Comparison of ENCODE assay signal across 8 cellular contexts in the genomic region with DNA sequence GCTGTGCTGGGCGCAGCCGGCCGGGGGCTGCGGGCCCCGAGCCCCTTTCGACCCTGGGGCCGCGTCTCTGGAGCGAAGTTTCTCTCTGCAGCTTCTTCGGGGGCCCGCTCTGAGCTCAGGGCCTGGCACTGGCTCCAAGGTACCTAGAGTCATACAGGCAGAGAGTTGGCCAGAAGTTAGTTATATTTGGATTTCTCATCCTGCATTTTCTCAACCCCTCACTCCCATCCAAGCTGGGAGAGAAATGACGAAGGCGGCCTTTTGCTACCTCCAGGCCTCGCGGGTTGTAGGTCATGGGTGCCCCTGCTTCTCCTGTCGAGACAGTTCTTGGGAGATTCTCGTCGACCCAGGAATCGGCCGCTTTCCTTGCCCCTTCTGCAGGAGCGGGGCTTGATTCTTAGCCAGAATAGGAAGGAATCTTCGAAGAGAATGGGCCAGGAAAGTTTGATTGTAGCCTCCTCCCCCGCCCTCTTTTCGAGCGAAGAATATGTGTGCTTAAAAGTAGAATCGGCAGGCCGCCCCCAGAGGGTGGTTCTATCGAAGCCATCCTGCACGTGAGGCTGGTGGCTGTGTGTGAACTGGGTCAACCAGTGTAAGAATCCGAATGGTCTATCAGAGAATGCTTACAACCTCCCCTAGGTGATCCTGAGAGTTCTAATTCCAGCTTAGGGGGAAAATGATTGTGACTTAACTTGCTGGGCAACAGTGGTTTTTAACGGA. TPM values are rescaled to one million over a fixed set of nuclear protein-coding genes. Genes with fewer than 3 reads are reported as not detected.
DNase-seq lines count a peak whose midpoint lies in the region; ATAC-seq lines count a peak whose summit lies in the region.

No MANE protein-coding gene starts in this region.

- H3K27me3 ChIP-seq in CD4-positive, CD25-positive, alpha-beta regulatory T cell (ENCODE audit: control insufficient read depth, insufficient read depth, low read length), result no peaks in the 10 kb centered on the region
- H3K27me3 ChIP-seq in MG63 (no peaks in the 10 kb centered on the region), iPS-15b (ENCODE audit: control insufficient read depth, insufficient read depth, low read length) (no peaks in the 10 kb centered on the region)

- peak overlapping the region; percentile 83 to 96 (median 90) for H3K4me3 Mint-ChIP-seq in CD4-positive, CD25-positive, alpha-beta regulatory T cell
- peak overlapping the region; percentile 92 for H3K4me3 Mint-ChIP-seq in activated naive CD4-positive, alpha-beta T cell treated with anti-CD3 and anti-CD28 coated beads, Interleukin-2, amount 50 U/mL, for 24 hours

- H3K27me3 Mint-ChIP-seq in CD4-positive, CD25-positive, alpha-beta regulatory T cell, result peaks cover 7% of the 10 kb centered on the region
- H3K27me3 Mint-ChIP-seq in activated naive CD4-positive, alpha-beta T cell treated with anti-CD3 and anti-CD28 coated beads, Interleukin-2, amount 50 U/mL, for 24 hours, result no peaks in the 10 kb centered on the region

- no peaks in the 10 kb centered on the region for H3K36me3 ChIP-seq in CD4-positive, CD25-positive, alpha-beta regulatory T cell (ENCODE audit: control insufficient read depth, insufficient read depth, low read length)
- H3K36me3 ChIP-seq in MG63, result peaks cover 18% of the 10 kb centered on the region
- no peaks in the 10 kb centered on the region for H3K36me3 ChIP-seq in iPS-15b (ENCODE audit: control insufficient read depth, insufficient read depth, low read length)

- H3K4me1 ChIP-seq in CD4-positive, CD25-positive, alpha-beta regulatory T cell (ENCODE audit: control insufficient read depth, insufficient read depth, low read length, poor library complexity, severe bottlenecking), result peaks cover 26% of the 10 kb centered on the region
- peaks cover 23% of the 10 kb centered on the region for H3K4me1 ChIP-seq in iPS-15b (ENCODE audit: control insufficient read depth, insufficient read depth, low read length)

- H3K9ac ChIP-seq in iPS-15b (ENCODE audit: low read depth, low read length), result peak overlapping the region; percentile 80

- H3K36me3 Mint-ChIP-seq in CD4-positive, CD25-positive, alpha-beta regulatory T cell, result peaks cover 5% of the 10 kb centered on the region
- H3K36me3 Mint-ChIP-seq in activated naive CD4-positive, alpha-beta T cell treated with anti-CD3 and anti-CD28 coated beads, Interleukin-2, amount 50 U/mL, for 24 hours, result peaks cover 2% of the 10 kb centered on the region

- DNase-seq in CD4-positive, CD25-positive, alpha-beta regulatory T cell, result peak in 2 of 3 donors; percentile 23 to 53
- DNase-seq in MG63, result peak; percentile 32
- peak; percentile 48 to 60 for DNase-seq in stimulated activated CD4-positive, alpha-beta T cell treated with anti-CD3 and anti-CD28 coated beads, Interleukin-2, amount 100 ng/mL, for 24 hours

- peak overlapping the region; percentile 89 for H3K27ac ChIP-seq in CD4-positive, CD25-positive, alpha-beta regulatory T cell (ENCODE audit: insufficient read depth, low read length, poor library complexity, severe bottlenecking)

- H3K4me1 Mint-ChIP-seq in CD4-positive, CD25-positive, alpha-beta regulatory T cell, result peaks cover 4 to 51% (median 37%) of the 10 kb centered on the region in 4 donors
- peaks cover 48% of the 10 kb centered on the region for H3K4me1 Mint-ChIP-seq in activated naive CD4-positive, alpha-beta T cell treated with anti-CD3 and anti-CD28 coated beads, Interleukin-2, amount 50 U/mL, for 24 hours

- no peaks in the 10 kb centered on the region for H3K9me3 Mint-ChIP-seq in CD4-positive, CD25-positive, alpha-beta regulatory T cell
- no peaks in the 10 kb centered on the region for H3K9me3 Mint-ChIP-seq in activated naive CD4-positive, alpha-beta T cell treated with anti-CD3 and anti-CD28 coated beads, Interleukin-2, amount 50 U/mL, for 24 hours

- H3K27ac Mint-ChIP-seq in CD4-positive, CD25-positive, alpha-beta regulatory T cell, result peak overlapping the region; percentile 14 to 86 (median 81)
- H3K27ac Mint-ChIP-seq in activated naive CD4-positive, alpha-beta T cell treated with anti-CD3 and anti-CD28 coated beads, Interleukin-2, amount 50 U/mL, for 24 hours, result peak overlapping the region; percentile 68

- no peaks in the 10 kb centered on the region for H3K9me3 ChIP-seq in CD4-positive, CD25-positive, alpha-beta regulatory T cell (ENCODE audit: control insufficient read depth in 2 of 2, low read length in 2 of 2)
- H3K9me3 ChIP-seq in MG63 (no peaks in the 10 kb centered on the region), iPS-15b (ENCODE audit: control insufficient read depth, insufficient read depth, low read length) (no peaks in the 10 kb centered on the region)

- ATAC-seq in CD4-positive, CD25-positive, alpha-beta regulatory T cell (ENCODE audit: low read depth in 2 of 2), result no peak
- no peak for ATAC-seq in GM19463 (IDR thresholded peaks at IDR 0.05; ENCODE audit: unreplicated experiment)
- no peak for ATAC-seq in GM21515 (IDR thresholded peaks at IDR 0.05; ENCODE audit: unreplicated experiment)
- no peak for ATAC-seq in HG02885 (IDR thresholded peaks at IDR 0.05; ENCODE audit: poor library complexity, unreplicated experiment)

- peak overlapping the region; percentile 84 for H3K4me3 ChIP-seq in CD4-positive, CD25-positive, alpha-beta regulatory T cell (ENCODE audit: low read depth, low read length)
- H3K4me3 ChIP-seq in MG63, result peak overlapping the region; percentile 66
- peak overlapping the region; percentile 87 for H3K4me3 ChIP-seq in iPS-15b (ENCODE audit: low read depth, low read length)

RNA-seq across cellular contexts. Expression of a gene that starts 0.8 kb away (rescaled TPM):
- 28.2 TPM for total RNA-seq in CD4-positive, CD25-positive, alpha-beta regulatory T cell
- 10 to 100 TPM; 41.0 to 61.4 (median 44.7) TPM for polyA plus RNA-seq in CD4-positive, CD25-positive, alpha-beta regulatory T cell
- total RNA-seq in MG63 (2014; rRNA removed; shearing (Covaris generic); ENCODE audit: low replicate concordance), result 128 and 143 TPM in 2 replicates

RNA-seq across cellular contexts. Expression of a gene that starts 22.5 kb away (rescaled TPM):
- total RNA-seq in CD4-positive, CD25-positive, alpha-beta regulatory T cell, result 10.9 TPM
- 1 to 10 TPM; 6.6 to 9.4 (median 8.0) TPM for polyA plus RNA-seq in CD4-positive, CD25-positive, alpha-beta regulatory T cell
- 30.8 and 43.8 TPM in 2 replicates for total RNA-seq in MG63 (2014; rRNA removed; shearing (Covaris generic); ENCODE audit: low replicate concordance)

RNA-seq across cellular contexts. Expression of a gene that starts 37.9 kb away (rescaled TPM):
- 10.9 TPM for total RNA-seq in CD4-positive, CD25-positive, alpha-beta regulatory T cell
- 10 to 100 TPM; 26.6 to 29.8 (median 27.4) TPM for polyA plus RNA-seq in CD4-positive, CD25-positive, alpha-beta regulatory T cell
- total RNA-seq in MG63 (2014; rRNA removed; shearing (Covaris generic); ENCODE audit: low replicate concordance), result 6.4 and 7.5 TPM in 2 replicates

RNA-seq across cellular contexts. Expression of a gene that starts 47.3 kb away (rescaled TPM):
- total RNA-seq in CD4-positive, CD25-positive, alpha-beta regulatory T cell, result not detected
- not detected for polyA plus RNA-seq in CD4-positive, CD25-positive, alpha-beta regulatory T cell
- not detected in 2 replicates for total RNA-seq in MG63 (2014; rRNA removed; shearing (Covaris generic); ENCODE audit: low replicate concordance)
